9 cellular contexts compared by ENCODE assay signal in the genomic region with DNA sequence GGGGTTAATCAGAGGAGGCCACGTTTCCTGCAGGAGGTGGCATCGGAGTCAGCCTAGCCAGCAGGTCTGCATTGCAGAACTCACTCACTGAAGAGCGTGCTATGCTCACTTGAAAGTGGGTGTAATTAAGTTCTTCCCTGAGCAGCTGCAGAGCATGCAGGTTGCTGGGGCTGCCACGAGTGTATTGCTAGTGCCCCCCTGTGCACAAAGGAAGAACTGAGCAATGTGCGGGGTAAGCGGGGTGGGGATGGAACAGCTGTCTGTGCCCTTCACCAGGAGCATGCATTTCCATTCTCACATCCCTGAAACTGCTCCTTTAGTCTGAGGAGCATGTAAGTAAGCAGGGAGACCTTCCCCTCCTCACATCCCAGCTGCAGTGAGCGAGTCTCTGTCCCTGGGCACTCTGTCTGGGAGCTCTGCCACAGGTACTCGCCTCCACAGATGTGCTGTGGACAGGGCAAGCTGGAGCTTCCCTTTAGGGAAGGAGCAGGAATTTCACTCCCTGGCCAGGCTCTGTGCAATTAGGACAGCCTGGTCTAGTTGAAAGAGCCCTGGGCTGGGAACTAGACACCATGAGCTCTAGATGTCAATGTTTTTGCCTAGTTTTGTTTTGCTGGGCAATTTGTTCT.
A peak's percentile ranks its signal among the peaks of the same experiment; 100 is the strongest.
DNase-seq lines count a peak whose midpoint lies in the region; ATAC-seq and TF ChIP-seq lines count a peak whose summit lies in the region.
"Had no signal": no experiment of that assay in that cellular context is flagged by ENCODE, and none has a peak within 500 bp of the region (broad histone marks: within the 10 kb centered on the region; RNA-seq: fewer than 3 reads in every experiment).

No MANE protein-coding gene starts in this region.

- H4K20me1 ChIP-seq in DND-41 (ENCODE audit: insufficient read depth, low read length), result no peaks in the 10 kb centered on the region

- H3K9me3 ChIP-seq in DND-41 (ENCODE audit: insufficient read depth, low read length, severe bottlenecking) (no peaks in the 10 kb centered on the region), SJCRH30 (replicated peaks) (no peaks in the 10 kb centered on the region), aorta (ENCODE audit: control insufficient read depth, low read length) (no peaks in the 10 kb centered on the region)

- H3K79me2 ChIP-seq in DND-41 (ENCODE audit: insufficient read depth, low read length), result no peaks in the 10 kb centered on the region

- TF ChIP-seq CTCF in DND-41 (IDR thresholded peaks at IDR 0.05; ENCODE audit: borderline replicate concordance, extremely low read depth, low read length, poor library complexity, severe bottlenecking), result peak; percentile 52

- peaks cover 5% of the 10 kb centered on the region for H3K27me3 ChIP-seq in DND-41 (ENCODE audit: insufficient read depth, low read length, poor library complexity)
- H3K27me3 ChIP-seq in SJCRH30, result no peaks in the 10 kb centered on the region
- no peaks in the 10 kb centered on the region for H3K27me3 ChIP-seq in aorta (ENCODE audit: control insufficient read depth in 1 of 2, insufficient read depth in 2 of 2, low read length in 1 of 2)

- intact Hi-C loops in left cardiac atrium (cut with DNase I), result loop anchor here in 1 of 2 donors (5.0 kb wide), 3 partner anchors 275 to 535 kb away; no protein-coding TSS in a partner anchor
- intact Hi-C loops in aorta (cut with DNase I), result no loop called here

- H3K36me3 ChIP-seq in DND-41 (ENCODE audit: insufficient read depth, low read length) (no peaks in the 10 kb centered on the region), SJCRH30 (no peaks in the 10 kb centered on the region), aorta (ENCODE audit: control insufficient read depth in 1 of 2, insufficient read depth in 2 of 2, low read length in 1 of 2) (no peaks in the 10 kb centered on the region)

- H3K9ac ChIP-seq in DND-41 (ENCODE audit: low read depth, low read length), result no peak overlapping the region

- ATAC-seq in DND-41 (ENCODE audit: insufficient read depth, low read depth) (peak; percentile 65; the same call in 2 of the 3 replicates), GM21526 (IDR thresholded peaks at IDR 0.05; ENCODE audit: low FRiP score, unreplicated experiment) (peak; percentile 98), left cardiac atrium (peak; percentile 78 to 90), aorta (ENCODE audit: low FRiP score) (no peak), HG02763 (IDR thresholded peaks at IDR 0.05; ENCODE audit: unreplicated experiment) (no peak)
- ATAC-seq: K562 had no signal

- WGBS in aorta, 2 donors, result 12 to 15% methylated on average over 8 of the region's 8 CpGs

- no peaks in the 10 kb centered on the region for H3K4me1 ChIP-seq in DND-41 (ENCODE audit: insufficient read depth, low read length)
- no peaks in the 10 kb centered on the region for H3K4me1 ChIP-seq in SJCRH30
- H3K4me1 ChIP-seq in aorta (ENCODE audit: control insufficient read depth in 1 of 2, insufficient read depth in 2 of 2, low read length in 2 of 2), result no peaks in the 10 kb centered on the region

- H3K4me2 ChIP-seq in DND-41 (ENCODE audit: insufficient read depth, low read length), result no peak overlapping the region

- H3K27ac ChIP-seq in DND-41 (ENCODE audit: low read length) (no peak overlapping the region), SJCRH30 (no peak overlapping the region), substantia nigra (ENCODE audit: low read depth, low read length, poor library complexity, severe bottlenecking) (no peak overlapping the region), aorta (ENCODE audit: low read depth in 1 of 2, low read length in 2 of 2) (no peak overlapping the region)

- DNase-seq in DND-41 (peak; percentile 29), LHCN-M2 (ENCODE audit: low read depth) (peak; percentile 76), SJCRH30 (peak; percentile 45 to 60), left cardiac atrium (no peak), substantia nigra (lab: John Stamatoyannopoulos, UW) (peak in 34 of 49 donors; percentile 1 to 55 (median 12)), aorta (no peak)

- no peak overlapping the region for H2AFZ ChIP-seq in DND-41 (ENCODE audit: low read depth, low read length)

- no peak overlapping the region for H3K4me3 ChIP-seq in DND-41 (ENCODE audit: low read depth in 1 of 2, low read length in 2 of 2)
- no peak overlapping the region for H3K4me3 ChIP-seq in SJCRH30
- no peak overlapping the region for H3K4me3 ChIP-seq in aorta (ENCODE audit: low read length in 2 of 2)
- H3K4me3 ChIP-seq: K562 had no signal

Comparison
In these comparisons a context has a peak if more than half of its experiments do, and no peak if none do; other contexts are left out.
1. ATAC-seq: peak in DND-41 (single experiment), GM21526 (single experiment) and left cardiac atrium (2 of 2); none in aorta (single experiment) and HG02763 (single experiment).
2. DNase-seq: peak in DND-41 (single experiment), LHCN-M2 (single experiment), SJCRH30 (2 of 2) and substantia nigra (34 of 49); none in left cardiac atrium (single experiment) and aorta (0 of 2).